Comparison of ENCODE assay signal across 17 cellular contexts in genomic region chr14:99578541-99579044, GRCh38. TPM values are rescaled to one million over a fixed set of nuclear protein-coding genes. Genes with fewer than 3 reads are reported as not detected.
DNase-seq lines count a peak whose midpoint lies in the region; ATAC-seq and TF ChIP-seq lines count a peak whose summit lies in the region.
"Had no signal": no experiment of that assay in that cellular context is flagged by ENCODE, and none has a peak within 500 bp of the region (broad histone marks: within the 10 kb centered on the region; RNA-seq: fewer than 3 reads in every experiment).

No MANE protein-coding gene starts in this region.

- H3K4me1 Mint-ChIP-seq in neural progenitor cell: peaks cover 78% of the 10 kb centered on the region
- H3K4me1 Mint-ChIP-seq: activated naive CD8-positive, alpha-beta T cell treated with anti-CD3 and anti-CD28 coated beads, Interleukin-2, amount 10 ng/mL, durations not matched to agents 7 days and 5 days had no signal

- no peak overlapping the region for H3K4me3 ChIP-seq in neural progenitor cell
- no peak overlapping the region for H3K4me3 ChIP-seq in uterus
- H3K4me3 ChIP-seq: GM12878 had no signal

- H3K27ac ChIP-seq in neural progenitor cell (no peak overlapping the region), uterus (peak overlapping the region; percentile 70 to 85)
- H3K27ac ChIP-seq: KMS-11 had no signal

- peak; percentile 72 for DNase-seq in DMS53 (lab: John Stamatoyannopoulos, UW)
- no peak for DNase-seq in DMS53 treated with DMSO at 0.1 percent for 48 hours (lab: John Stamatoyannopoulos, UW; ENCODE audit: unreplicated experiment)
- no peak for DNase-seq in Right ventricle myocardium superior
- no peak for DNase-seq in neural progenitor cell (ENCODE audit: low spot score)
- peak; percentile 68 to 69 for DNase-seq in uterus
- DNase-seq in globus pallidus (ENCODE audit: low spot score): no peak
- no peak for DNase-seq in NK-92 treated with Interleukin-12 subunit alpha and Interleukin-12 subunit beta, amount 100 ng/mL, for 24 hours (lab: John Stamatoyannopoulos, UW)
- DNase-seq: 8988T; activated naive CD8-positive, alpha-beta T cell treated with anti-CD3 and anti-CD28 coated beads, Interleukin-2, amount 10 ng/mL, durations not matched to agents 7 days and 5 days; dermis blood vessel endothelial cell; DMS153; naive thymus-derived CD8-positive, alpha-beta T cell; stimulated activated CD4-positive, alpha-beta T cell treated with anti-CD3 and anti-CD28 coated beads, Interleukin-2, amount 100 ng/mL, for 48 hours had no signal

- H3K27me3 ChIP-seq in neural progenitor cell (no peaks in the 10 kb centered on the region), uterus (no peaks in the 10 kb centered on the region)

- H4K20me1 ChIP-seq in neural progenitor cell (ENCODE audit: low read depth): peaks cover 99% of the 10 kb centered on the region

- H3K36me3 Mint-ChIP-seq in neural progenitor cell: peaks cover 10% of the 10 kb centered on the region
- H3K36me3 Mint-ChIP-seq: activated naive CD8-positive, alpha-beta T cell treated with anti-CD3 and anti-CD28 coated beads, Interleukin-2, amount 10 ng/mL, durations not matched to agents 7 days and 5 days; naive thymus-derived CD8-positive, alpha-beta T cell had no signal

- peak overlapping the region; percentile 52 for H3K27ac Mint-ChIP-seq in neural progenitor cell
- H3K27ac Mint-ChIP-seq: activated naive CD8-positive, alpha-beta T cell treated with anti-CD3 and anti-CD28 coated beads, Interleukin-2, amount 10 ng/mL, durations not matched to agents 7 days and 5 days; stimulated activated naive CD8-positive, alpha-beta T cell treated with anti-CD3 and anti-CD28 coated beads, Interleukin-15, Interleukin-2, amounts not matched to agents 100 ng/mL and 50 ng/mL, for 24 hours had no signal

- H3K9me3 ChIP-seq in neural progenitor cell (ENCODE audit: low read depth) (no peaks in the 10 kb centered on the region), uterus (no peaks in the 10 kb centered on the region)

- peaks cover 40% of the 10 kb centered on the region for H3F3A ChIP-seq in neural progenitor cell (ENCODE audit: low read depth)

- H3K79me2 ChIP-seq in neural progenitor cell (ENCODE audit: low read depth): peaks cover 83% of the 10 kb centered on the region

- intact Hi-C loops in Right ventricle myocardium superior (cut with DNase I) (no loop called here), uterus (cut with DNase I; ENCODE audit: low total_unique reads) (no loop called here)

- no peak overlapping the region for H2AFZ ChIP-seq in neural progenitor cell (replicated peaks)

- H3K36me3 ChIP-seq in neural progenitor cell: no peaks in the 10 kb centered on the region
- no peaks in the 10 kb centered on the region for H3K36me3 ChIP-seq in uterus

- no peak for TF ChIP-seq POLR2A in uterus (IDR thresholded peaks at IDR 0.05)

- ATAC-seq in Right ventricle myocardium superior (ENCODE audit: poor library complexity) (peak; percentile 46), HG02970 (IDR thresholded peaks at IDR 0.05; ENCODE audit: low FRiP score, unreplicated experiment) (no peak)
- ATAC-seq: naive thymus-derived CD8-positive, alpha-beta T cell had no signal

- H3K4me3 Mint-ChIP-seq in neural progenitor cell: no peak overlapping the region
- H3K4me3 Mint-ChIP-seq: activated naive CD8-positive, alpha-beta T cell treated with anti-CD3 and anti-CD28 coated beads, Interleukin-2, amount 10 ng/mL, durations not matched to agents 7 days and 5 days; naive thymus-derived CD8-positive, alpha-beta T cell; stimulated activated naive CD8-positive, alpha-beta T cell treated with anti-CD3 and anti-CD28 coated beads, Interleukin-15, Interleukin-2, amounts not matched to agents 100 ng/mL and 50 ng/mL, for 24 hours had no signal

- TF ChIP-seq CTCF in neural progenitor cell (IDR thresholded peaks at IDR 0.05) (no peak), uterus (IDR thresholded peaks at IDR 0.05) (no peak)

- H3K27me3 Mint-ChIP-seq in neural progenitor cell (ENCODE audit: insufficient read depth, low read depth): peaks cover 13% of the 10 kb centered on the region
- H3K27me3 Mint-ChIP-seq: activated naive CD8-positive, alpha-beta T cell treated with anti-CD3 and anti-CD28 coated beads, Interleukin-2, amount 10 ng/mL, durations not matched to agents 7 days and 5 days; naive thymus-derived CD8-positive, alpha-beta T cell; stimulated activated naive CD8-positive, alpha-beta T cell treated with anti-CD3 and anti-CD28 coated beads, Interleukin-15, Interleukin-2, amounts not matched to agents 100 ng/mL and 50 ng/mL, for 24 hours had no signal

- no peak overlapping the region for H3K9ac ChIP-seq in neural progenitor cell
- H3K9ac ChIP-seq: KMS-11 had no signal

- H3K4me1 ChIP-seq in neural progenitor cell (peaks cover 51% of the 10 kb centered on the region), uterus (peaks cover 51 to 54% of the 10 kb centered on the region in 2 donors)

- H3K4me2 ChIP-seq in neural progenitor cell: no peak overlapping the region
- H3K4me2 ChIP-seq: KMS-11 had no signal

- no peaks in the 10 kb centered on the region for H3K9me3 Mint-ChIP-seq in neural progenitor cell
- H3K9me3 Mint-ChIP-seq: activated naive CD8-positive, alpha-beta T cell treated with anti-CD3 and anti-CD28 coated beads, Interleukin-2, amount 10 ng/mL, durations not matched to agents 7 days and 5 days; naive thymus-derived CD8-positive, alpha-beta T cell; stimulated activated naive CD8-positive, alpha-beta T cell treated with anti-CD3 and anti-CD28 coated beads, Interleukin-15, Interleukin-2, amounts not matched to agents 100 ng/mL and 50 ng/mL, for 24 hours had no signal

RNA-seq across cellular contexts. Expression of gene CCDC85C, which starts 25.4 kb away (rescaled TPM):
- total RNA-seq in Right ventricle myocardium superior (46.6 TPM), neural progenitor cell (ENCODE audit: low replicate concordance) (19.0 and 41.3 TPM in 2 replicates), uterus (10 to 100 TPM in 2 of 4 donors, 1 to 10 TPM in 1, under 1 TPM in 1; 0.88 to 56.3 (median 13.6) TPM)

Comparison
In these comparisons a context has a peak if more than half of its experiments do, and no peak if none do; other contexts are left out.
1. DNase-seq: peak in DMS53 (single experiment) and uterus (2 of 2); none in DMS53 treated with DMSO at 0.1 percent for 48 hours (single experiment), Right ventricle myocardium superior (single experiment), neural progenitor cell (single experiment), globus pallidus (single experiment) and NK-92 treated with Interleukin-12 subunit alpha and Interleukin-12 subunit beta, amount 100 ng/mL, for 24 hours (single experiment).